In genomic region chr2:100741880-100742814, GRCh38 we compare ENCODE assay signal across 10 cellular contexts.
DNase-seq lines count a peak whose midpoint lies in the region; ATAC-seq, FAIRE-seq and TF ChIP-seq lines count a peak whose summit lies in the region.
"Had no signal": no experiment of that assay in that cellular context is flagged by ENCODE, and none has a peak within 500 bp of the region (broad histone marks: within the 10 kb centered on the region; RNA-seq: fewer than 3 reads in every experiment).

No MANE protein-coding gene starts in this region.

- ATAC-seq in A549, result peak; percentile 74 to 91
- ATAC-seq in PC-3, result peak; percentile 89
- no peak for ATAC-seq in HG03108 (IDR thresholded peaks at IDR 0.05; ENCODE audit: unreplicated experiment)
- no peak for ATAC-seq in GM21717 (IDR thresholded peaks at IDR 0.05; ENCODE audit: unreplicated experiment)

- no peak; a peak in 1 of 5 replicates for TF ChIP-seq RAD21 in A549 (conservative IDR thresholded peaks at IDR 0.05 in 1 of 2, IDR thresholded peaks at IDR 0.05 in 1 of 2)

- H4K20me1 ChIP-seq in PC-3 (ENCODE audit: low read length), result no peaks in the 10 kb centered on the region

- FAIRE-seq in A549 (lab: Jason Lieb, UNC), result no peak

- H3K9ac ChIP-seq in PC-3 (ENCODE audit: low read length), result no peak overlapping the region
- no peak overlapping the region for H3K9ac ChIP-seq in mucosa of rectum (ENCODE audit: low read depth in 1 of 2, low read length in 2 of 2)

- TF ChIP-seq POLR2A in A549 (IDR thresholded peaks at IDR 0.05; ENCODE audit: low read length), result no peak

- no peaks in the 10 kb centered on the region for H3K79me2 ChIP-seq in PC-3 (ENCODE audit: low read length)

- H3K36me3 ChIP-seq in PC-3 (ENCODE audit: low read depth, low read length) (no peaks in the 10 kb centered on the region), mucosa of rectum (ENCODE audit: control insufficient read depth in 2 of 2, insufficient read depth in 2 of 2, low read length in 2 of 2) (no peaks in the 10 kb centered on the region)
- H3K36me3 ChIP-seq: SJCRH30 had no signal

- 29% methylated on average over 7 of the region's 7 CpGs for WGBS in A549 (ENCODE audit: missing lambda C conversion rate)

- TF ChIP-seq CTCF in A549 (IDR thresholded peaks at IDR 0.05) (no peak), PC-3 (conservative IDR thresholded peaks at IDR 0.05; ENCODE audit: low read depth, low read length) (no peak), epithelial cell of esophagus (IDR thresholded peaks at IDR 0.05; ENCODE audit: insufficient read depth, low read depth, low read length, missing control alignments) (no peak)

- no TSS peak for BruUV-seq in PC-3 (replicated peaks; lab: Mats Ljungman, UMichigan)

- H3K9me3 ChIP-seq in A549 (no peaks in the 10 kb centered on the region), PC-3 (ENCODE audit: low read length) (no peaks in the 10 kb centered on the region), mucosa of rectum (ENCODE audit: control insufficient read depth in 2 of 2, low read length in 2 of 2) (no peaks in the 10 kb centered on the region)
- H3K9me3 ChIP-seq: SJCRH30 had no signal

- H2AFZ ChIP-seq in PC-3 (ENCODE audit: low read length), result peak overlapping the region; percentile 29

- H3K27me3 ChIP-seq in PC-3 (ENCODE audit: low read length) (no peaks in the 10 kb centered on the region), mucosa of rectum (ENCODE audit: control insufficient read depth in 2 of 2, insufficient read depth in 2 of 2, low read length in 2 of 2) (no peaks in the 10 kb centered on the region)

- TF ChIP-seq EP300 in A549 (IDR thresholded peaks at IDR 0.05), result peak in 1 of 2 experiments; percentile 56; a peak in 1 of 5 replicates

- H3K4me2 ChIP-seq in A549 (peak overlapping the region; percentile 50), PC-3 (ENCODE audit: low read length) (peak overlapping the region; percentile 62)

- CTCF ChIA-PET in A549 (lab: Yijun Ruan, JAX) (interaction anchor here (0.8 to 1.7 kb wide), 5 partner anchors 9 to 12 kb away, joined by 3 to 6 read pairs (median 4); no protein-coding TSS in a partner anchor), PC-3 (lab: Charles Lee) (no interaction called here)

- intact Hi-C loops in PC-3 (cut with micrococcal nuclease), result no loop called here

- no peak overlapping the region for H3K4me3 ChIP-seq in A549
- peak overlapping the region; percentile 13; the same call in 1 of the 2 replicates for H3K4me3 ChIP-seq in PC-3 (ENCODE audit: low read length)
- no peak overlapping the region for H3K4me3 ChIP-seq in epithelial cell of esophagus (ENCODE audit: low read length)
- no peak overlapping the region for H3K4me3 ChIP-seq in mucosa of rectum (ENCODE audit: low read length in 2 of 2)
- H3K4me3 ChIP-seq: SJCRH30 had no signal

- DNase-seq in A549 (ENCODE audit: low read depth in 1 of 2, low spot score in 1 of 2) (peak in 1 of 2 experiments; percentile 53), PC-3 (peak; percentile 79), epithelial cell of esophagus (ENCODE audit: low read depth) (peak; percentile 82)
- DNase-seq in activated naive CD4-positive, alpha-beta T cell (lab: John Stamatoyannopoulos, UW), result no peak
- DNase-seq in activated CD8-positive, alpha-beta memory T cell treated with anti-CD3 and anti-CD28 coated beads, Interleukin-2, amount 50 U/mL, for 48 hours, result no peak
- DNase-seq: CD4-positive, alpha-beta T cell had no signal

- H3K27ac ChIP-seq in A549, result peak overlapping the region; percentile 44 to 85
- peak overlapping the region; percentile 65 for H3K27ac ChIP-seq in PC-3 (ENCODE audit: low read length)
- peak overlapping the region; percentile 45 to 61 for H3K27ac ChIP-seq in mucosa of rectum (ENCODE audit: low read depth in 2 of 2, low read length in 2 of 2)
- H3K27ac ChIP-seq: SJCRH30 had no signal

- H3K4me1 ChIP-seq in A549 (peaks cover 23% of the 10 kb centered on the region), PC-3 (ENCODE audit: insufficient read depth, low read length) (peaks cover 25% of the 10 kb centered on the region), mucosa of rectum (ENCODE audit: control insufficient read depth in 2 of 2, insufficient read depth in 2 of 2, low read length in 2 of 2) (no peaks in the 10 kb centered on the region)
- H3K4me1 ChIP-seq: SJCRH30 had no signal

- no peaks in the 10 kb centered on the region for H3F3A ChIP-seq in PC-3 (ENCODE audit: low read length, unreplicated experiment)

- H3K9me2 ChIP-seq in PC-3 (replicated peaks; ENCODE audit: low read length), result no peaks in the 10 kb centered on the region

- POLR2A ChIA-PET in A549 (lab: Yijun Ruan, JAX), result interaction anchor here (0.6 to 1.4 kb wide), 7 partner anchors 9 to 1561 kb away, joined by 3 to 10 read pairs (median 4); partner anchors contain the start of gene PDCL3
- POLR2A ChIA-PET in PC-3 (lab: Charles Lee; ENCODE audit: unreplicated experiment), result interaction anchor here (0.5 kb wide), 1 partner anchor 9 kb away, joined by 3 read pairs; no protein-coding TSS in a partner anchor

TF ChIP-seq in A549, 52 proteins besides CTCF, POLR2A, EP300 and RAD21:
- no peak for TF ChIP-seq ZNF302 (CRISPR knock-in tag; IDR thresholded peaks at IDR 0.05)
- no peak for TF ChIP-seq HOXA7 (CRISPR knock-in tag; IDR thresholded peaks at IDR 0.05)
- TF ChIP-seq SMC3 (IDR thresholded peaks at IDR 0.05), result 0 out of 3 replicates have a peak, but pooled peaks have one; percentile 9
- TF ChIP-seq NFE2L2 (conservative IDR thresholded peaks at IDR 0.05; ENCODE audit: low read length), result no peak
- TF ChIP-seq JUN (IDR thresholded peaks at IDR 0.05), result 0 out of 5 replicates have a peak, but pooled peaks of 1 of the 2 experiments have one; percentile 24
- peak; percentile 51; the same call in 1 of the 2 replicates for TF ChIP-seq JUNB (IDR thresholded peaks at IDR 0.05)
- no peak for TF ChIP-seq FOSL2 (IDR thresholded peaks at IDR 0.05)
- TF ChIP-seq FOSL2 (CRISPR knock-in tag; IDR thresholded peaks at IDR 0.05), result peak; percentile 16; the same call in 1 of the 2 replicates
- TF ChIP-seq GATA3 (IDR thresholded peaks at IDR 0.05; ENCODE audit: borderline replicate concordance), result peak; percentile 56; the same call in 1 of the 2 replicates
- TF ChIP-seq EHMT2 (IDR thresholded peaks at IDR 0.05; ENCODE audit: low read depth), result no peak

Comparison
In these comparisons a context has a peak if more than half of its experiments do, and no peak if none do; other contexts are left out.
1. ATAC-seq: peak in A549 (2 of 2) and PC-3 (single experiment); none in HG03108 (single experiment) and GM21717 (single experiment).
2. DNase-seq: peak in PC-3 (single experiment) and epithelial cell of esophagus (single experiment); none in activated naive CD4-positive, alpha-beta T cell (0 of 4) and activated CD8-positive, alpha-beta memory T cell treated with anti-CD3 and anti-CD28 coated beads, Interleukin-2, amount 50 U/mL, for 48 hours (single experiment).
3. Peak in every context shown above with its lines, with median percentiles within 50 percentile points of each other: H3K27ac ChIP-seq.